Comparison of ENCODE assay signal across 8 cellular contexts in the genomic region with DNA sequence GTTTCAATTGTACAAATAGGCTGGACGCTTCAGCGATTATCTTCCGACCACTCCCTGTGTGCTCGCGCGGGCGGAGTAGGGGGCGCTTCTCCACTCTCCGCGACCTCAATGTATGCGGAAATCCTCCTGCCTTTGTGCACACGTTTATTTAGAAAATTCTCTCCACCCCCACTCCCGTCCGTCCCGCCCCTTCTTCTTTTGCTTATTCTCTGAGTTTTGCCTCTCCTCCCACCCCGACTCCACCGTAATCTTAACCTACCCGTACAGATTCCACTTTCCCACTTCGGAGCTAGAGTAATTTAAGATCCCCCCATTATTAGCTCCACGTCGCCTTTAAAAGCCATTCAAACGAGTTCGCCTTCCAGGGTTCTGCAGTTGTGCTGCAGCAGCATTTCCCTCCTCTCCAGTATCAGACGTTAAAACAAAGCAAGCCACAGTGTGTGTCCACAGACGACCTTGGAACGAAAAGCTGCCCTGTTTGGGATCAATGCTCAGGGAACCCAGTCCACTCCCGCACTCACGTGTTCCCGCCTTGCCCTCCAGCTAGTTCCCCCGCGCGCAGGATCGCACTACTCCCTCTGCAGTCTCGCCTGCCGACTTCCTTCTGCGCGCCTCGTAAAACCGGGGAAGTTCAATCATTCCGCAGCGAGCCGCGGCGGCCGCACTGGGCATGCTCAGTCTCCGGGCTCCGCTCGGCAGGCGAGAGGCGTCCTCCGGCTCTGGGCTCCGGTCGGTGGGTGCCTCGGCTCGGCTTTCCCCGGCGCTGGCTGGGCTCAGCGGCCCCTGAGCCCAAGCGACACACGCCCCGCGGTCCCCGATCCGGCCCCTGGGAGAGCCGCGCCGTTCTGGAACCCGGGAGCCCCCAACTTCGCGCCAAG. TPM values are rescaled to one million over a fixed set of nuclear protein-coding genes. Genes with fewer than 3 reads are reported as not detected.
DNase-seq lines count a peak whose midpoint lies in the region; ATAC-seq and TF ChIP-seq lines count a peak whose summit lies in the region.

A gene with protein sequence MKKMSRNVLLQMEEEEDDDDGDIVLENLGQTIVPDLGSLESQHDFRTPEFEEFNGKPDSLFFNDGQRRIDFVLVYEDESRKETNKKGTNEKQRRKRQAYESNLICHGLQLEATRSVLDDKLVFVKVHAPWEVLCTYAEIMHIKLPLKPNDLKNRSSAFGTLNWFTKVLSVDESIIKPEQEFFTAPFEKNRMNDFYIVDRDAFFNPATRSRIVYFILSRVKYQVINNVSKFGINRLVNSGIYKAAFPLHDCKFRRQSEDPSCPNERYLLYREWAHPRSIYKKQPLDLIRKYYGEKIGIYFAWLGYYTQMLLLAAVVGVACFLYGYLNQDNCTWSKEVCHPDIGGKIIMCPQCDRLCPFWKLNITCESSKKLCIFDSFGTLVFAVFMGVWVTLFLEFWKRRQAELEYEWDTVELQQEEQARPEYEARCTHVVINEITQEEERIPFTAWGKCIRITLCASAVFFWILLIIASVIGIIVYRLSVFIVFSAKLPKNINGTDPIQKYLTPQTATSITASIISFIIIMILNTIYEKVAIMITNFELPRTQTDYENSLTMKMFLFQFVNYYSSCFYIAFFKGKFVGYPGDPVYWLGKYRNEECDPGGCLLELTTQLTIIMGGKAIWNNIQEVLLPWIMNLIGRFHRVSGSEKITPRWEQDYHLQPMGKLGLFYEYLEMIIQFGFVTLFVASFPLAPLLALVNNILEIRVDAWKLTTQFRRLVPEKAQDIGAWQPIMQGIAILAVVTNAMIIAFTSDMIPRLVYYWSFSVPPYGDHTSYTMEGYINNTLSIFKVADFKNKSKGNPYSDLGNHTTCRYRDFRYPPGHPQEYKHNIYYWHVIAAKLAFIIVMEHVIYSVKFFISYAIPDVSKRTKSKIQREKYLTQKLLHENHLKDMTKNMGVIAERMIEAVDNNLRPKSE (plus strand): TSS at position 677 of the 878 bp plus-strand sequence. CDS start 227 bp downstream, outside the sequence.

- intact Hi-C loops in lower lobe of right lung (cut with DNase I): no loop called here

- peaks cover 0 to 1% of the 10 kb centered on the region in 2 donors for H3K27me3 Mint-ChIP-seq in CD8-positive, alpha-beta memory T cell
- H3K27me3 Mint-ChIP-seq in activated CD4-positive, alpha-beta memory T cell treated with anti-CD3 and anti-CD28 coated beads, Interleukin-2, amount 10 ng/mL, durations not matched to agents 7 days and 5 days: no peaks in the 10 kb centered on the region

- H3K4me3 ChIP-seq in CD8-positive, alpha-beta memory T cell (ENCODE audit: low read length): peak within 1 kb of the TSS; percentile 94
- peak within 1 kb of the TSS; percentile 85 to 94 for H3K4me3 ChIP-seq in duodenal mucosa (ENCODE audit: low read depth in 1 of 2, low read length in 2 of 2)
- H3K4me3 ChIP-seq in lower lobe of right lung: peak within 1 kb of the TSS; percentile 83

- DNase-seq in CD8-positive, alpha-beta memory T cell: peak; percentile 60 to 80 (median 71)
- DNase-seq in NCI-H82 treated with DMSO at 0.1 percent for 48 hours (lab: John Stamatoyannopoulos, UW; ENCODE audit: unreplicated experiment): peak; percentile 85
- peak; percentile 78 for DNase-seq in activated CD4-positive, alpha-beta memory T cell treated with anti-CD3 and anti-CD28 coated beads, Interleukin-2, amount 10 ng/mL, durations not matched to agents 7 days and 5 days
- peak; percentile 93 for DNase-seq in lower lobe of right lung
- peak; percentile 59 to 71 (median 63) for DNase-seq in stimulated activated CD4-positive, alpha-beta T cell treated with anti-CD3 and anti-CD28 coated beads, TNF-alpha, amount 100 ng/mL, for 4 hours (ENCODE audit: low read depth in 3 of 3)

- no peaks in the 10 kb centered on the region for H3K9me3 ChIP-seq in CD8-positive, alpha-beta memory T cell (ENCODE audit: low read length)
- H3K9me3 ChIP-seq in duodenal mucosa (ENCODE audit: control insufficient read depth in 1 of 2, low read length in 2 of 2): no peaks in the 10 kb centered on the region
- H3K9me3 ChIP-seq in lower lobe of right lung: no peaks in the 10 kb centered on the region

- H3K36me3 Mint-ChIP-seq in CD8-positive, alpha-beta memory T cell: peaks cover 0 to 10% (median 0%) of the 10 kb centered on the region in 3 donors
- peaks cover 5% of the 10 kb centered on the region for H3K36me3 Mint-ChIP-seq in activated CD4-positive, alpha-beta memory T cell treated with anti-CD3 and anti-CD28 coated beads, Interleukin-2, amount 10 ng/mL, durations not matched to agents 7 days and 5 days (ENCODE audit: low read depth)

- CTCF ChIA-PET in CD8-positive, alpha-beta memory T cell (lab: Charles Lee): interaction anchor here (0.9 to 1.6 kb wide), 4 partner anchors 10 to 173 kb away, joined by 3 to 4 read pairs (median 3); no protein-coding TSS in a partner anchor
- CTCF ChIA-PET in activated CD4-positive, alpha-beta memory T cell treated with anti-CD3 and anti-CD28 coated beads, Interleukin-2, amount 10 ng/mL, durations not matched to agents 7 days and 5 days (lab: Charles Lee): interaction anchor here (0.6 to 1.5 kb wide), 8 partner anchors 10 to 775 kb away, joined by 3 to 8 read pairs (median 4); no protein-coding TSS in a partner anchor

- peak within 1 kb of the TSS; percentile 70 to 76 for H3K9ac ChIP-seq in duodenal mucosa (ENCODE audit: low read depth in 1 of 2, low read length in 2 of 2)

- POLR2A ChIA-PET in CD8-positive, alpha-beta memory T cell (lab: Charles Lee): no interaction called here
- POLR2A ChIA-PET in activated CD4-positive, alpha-beta memory T cell treated with anti-CD3 and anti-CD28 coated beads, Interleukin-2, amount 10 ng/mL, durations not matched to agents 7 days and 5 days (lab: Charles Lee): interaction anchor here (0.8 to 3.5 kb wide), 10 partner anchors 9 to 1054 kb away, joined by 3 to 29 read pairs (median 3); partner anchors contain the start of gene ARID2

- H3K4me3 Mint-ChIP-seq in CD8-positive, alpha-beta memory T cell: peak within 1 kb of the TSS; percentile 89 to 99 (median 95)
- peak within 1 kb of the TSS; percentile 96 for H3K4me3 Mint-ChIP-seq in activated CD4-positive, alpha-beta memory T cell treated with anti-CD3 and anti-CD28 coated beads, Interleukin-2, amount 10 ng/mL, durations not matched to agents 7 days and 5 days

- peak; percentile 62 for ATAC-seq in GM19452 (IDR thresholded peaks at IDR 0.05; ENCODE audit: unreplicated experiment)
- ATAC-seq in HG03575 (IDR thresholded peaks at IDR 0.05; ENCODE audit: extremely low read depth, insufficient number of reproducible peaks, low FRiP score, unreplicated experiment): peak; percentile 40
- ATAC-seq in lower lobe of right lung: peak; percentile 95 to 97

- no peaks in the 10 kb centered on the region for H3K9me3 Mint-ChIP-seq in CD8-positive, alpha-beta memory T cell
- no peaks in the 10 kb centered on the region for H3K9me3 Mint-ChIP-seq in activated CD4-positive, alpha-beta memory T cell treated with anti-CD3 and anti-CD28 coated beads, Interleukin-2, amount 10 ng/mL, durations not matched to agents 7 days and 5 days

- TF ChIP-seq CTCF in lower lobe of right lung (IDR thresholded peaks at IDR 0.05): peak; percentile 24

- H3K27ac ChIP-seq in CD8-positive, alpha-beta memory T cell (ENCODE audit: low read depth, low read length): peak within 1 kb of the TSS; percentile 85
- H3K27ac ChIP-seq in duodenal mucosa (ENCODE audit: low read depth, low read length) (peak within 1 kb of the TSS; percentile 77), lower lobe of right lung (peak within 1 kb of the TSS; percentile 92)

- no peaks in the 10 kb centered on the region for H3K27me3 ChIP-seq in CD8-positive, alpha-beta memory T cell (ENCODE audit: insufficient read depth, low read length, poor library complexity, severe bottlenecking)
- H3K27me3 ChIP-seq in duodenal mucosa (ENCODE audit: control insufficient read depth in 1 of 2, insufficient read depth in 2 of 2, low read length in 2 of 2) (no peaks in the 10 kb centered on the region), lower lobe of right lung (ENCODE audit: low read depth) (no peaks in the 10 kb centered on the region)

- peaks cover 48 to 60% (median 59%) of the 10 kb centered on the region in 3 donors for H3K4me1 Mint-ChIP-seq in CD8-positive, alpha-beta memory T cell
- H3K4me1 Mint-ChIP-seq in activated CD4-positive, alpha-beta memory T cell treated with anti-CD3 and anti-CD28 coated beads, Interleukin-2, amount 10 ng/mL, durations not matched to agents 7 days and 5 days: peaks cover 46% of the 10 kb centered on the region

- peak within 1 kb of the TSS; percentile 55 to 99 (median 96) for H3K27ac Mint-ChIP-seq in CD8-positive, alpha-beta memory T cell
- H3K27ac Mint-ChIP-seq in activated CD4-positive, alpha-beta memory T cell treated with anti-CD3 and anti-CD28 coated beads, Interleukin-2, amount 10 ng/mL, durations not matched to agents 7 days and 5 days: peak within 1 kb of the TSS; percentile 92

- no peaks in the 10 kb centered on the region for H3K36me3 ChIP-seq in CD8-positive, alpha-beta memory T cell (ENCODE audit: insufficient read depth, low read length)
- H3K36me3 ChIP-seq in duodenal mucosa (ENCODE audit: control insufficient read depth in 1 of 2, insufficient read depth in 2 of 2, low read length in 2 of 2): no peaks in the 10 kb centered on the region
- H3K36me3 ChIP-seq in lower lobe of right lung: no peaks in the 10 kb centered on the region

- H3K4me1 ChIP-seq in CD8-positive, alpha-beta memory T cell (ENCODE audit: insufficient read depth, low read length): peaks cover 22% of the 10 kb centered on the region
- peaks cover 14 to 32% of the 10 kb centered on the region in 2 donors for H3K4me1 ChIP-seq in duodenal mucosa (ENCODE audit: control insufficient read depth in 1 of 2, insufficient read depth in 2 of 2, low read length in 2 of 2)
- H3K4me1 ChIP-seq in lower lobe of right lung: peaks cover 33% of the 10 kb centered on the region

RNA-seq across cellular contexts. Expression of the gene that starts here (rescaled TPM):
- 10 to 100 TPM; 19.7 to 20.0 TPM for total RNA-seq in CD8-positive, alpha-beta memory T cell
- 26.1 TPM for polyA plus RNA-seq in CD8-positive, alpha-beta memory T cell
- total RNA-seq in activated CD4-positive, alpha-beta memory T cell treated with anti-CD3 and anti-CD28 coated beads, Interleukin-2, amount 10 ng/mL, durations not matched to agents 7 days and 5 days: 10 to 100 TPM; 29.2 to 29.8 TPM
- total RNA-seq in lower lobe of right lung: 64.1 TPM

Comparison
In these comparisons a context has a peak if more than half of its experiments do, and no peak if none do; other contexts are left out.
1. Peak in every context shown above with its lines: DNase-seq, ATAC-seq, H3K4me3 ChIP-seq and H3K27ac ChIP-seq.
2. ATAC-seq: peak in every context shown above with its lines; median percentile 96 in lower lobe of right lung; 62 in GM19452; 40 in HG03575.